ENCODE assay signal across 9 cellular contexts in genomic region chr19:49347835-49348234, GRCh38. TPM values are rescaled to one million over a fixed set of nuclear protein-coding genes. Genes with fewer than 3 reads are reported as not detected.
A peak's percentile ranks its signal among the peaks of the same experiment; 100 is the strongest.
DNase-seq lines count a peak whose midpoint lies in the region; ATAC-seq, FAIRE-seq and TF ChIP-seq lines count a peak whose summit lies in the region.
"Had no signal": no experiment of that assay in that cellular context is flagged by ENCODE, and none has a peak within 500 bp of the region (broad histone marks: within the 10 kb centered on the region; RNA-seq: fewer than 3 reads in every experiment).

No MANE protein-coding gene starts in this region.

- H3K27ac Mint-ChIP-seq in glutamatergic neuron (ENCODE audit: unreplicated experiment) = peak overlapping the region; percentile 65
- H3K27ac Mint-ChIP-seq: activated naive CD4-positive, alpha-beta T cell treated with anti-CD3 and anti-CD28 coated beads, Interleukin-2, amount 50 U/mL, for 72 hours had no signal

- H3K9me3 Mint-ChIP-seq in glutamatergic neuron (ENCODE audit: unreplicated experiment) = peaks cover 5% of the 10 kb centered on the region
- H3K9me3 Mint-ChIP-seq: activated naive CD4-positive, alpha-beta T cell treated with anti-CD3 and anti-CD28 coated beads, Interleukin-2, amount 50 U/mL, for 72 hours had no signal

- no peaks in the 10 kb centered on the region for H3K4me1 ChIP-seq in upper lobe of right lung

- no peaks in the 10 kb centered on the region for H3K27me3 Mint-ChIP-seq in glutamatergic neuron (ENCODE audit: unreplicated experiment)

- H3K4me3 ChIP-seq in upper lobe of right lung = no peak overlapping the region

- peaks cover 3% of the 10 kb centered on the region for H3K4me1 Mint-ChIP-seq in glutamatergic neuron (ENCODE audit: low read depth, unreplicated experiment)

- intact Hi-C loops in upper lobe of right lung (cut with DNase I) = no loop called here

- no peak for TF ChIP-seq POLR2A in GM12892 (IDR thresholded peaks at IDR 0.05; ENCODE audit: low read depth, low read length)

- no peaks in the 10 kb centered on the region for H3K9me3 ChIP-seq in upper lobe of right lung

- no peaks in the 10 kb centered on the region for H3K27me3 ChIP-seq in upper lobe of right lung

- peaks cover 13% of the 10 kb centered on the region for H3K36me3 Mint-ChIP-seq in glutamatergic neuron (ENCODE audit: unreplicated experiment)
- H3K36me3 Mint-ChIP-seq: activated naive CD4-positive, alpha-beta T cell treated with anti-CD3 and anti-CD28 coated beads, Interleukin-2, amount 50 U/mL, for 72 hours had no signal

- H3K27ac ChIP-seq in RWPE1 (no peak overlapping the region), upper lobe of right lung (no peak overlapping the region)

- POLR2A ChIA-PET in RWPE1 (lab: Yijun Ruan, JAX; ENCODE audit: low non-redundant PET) = interaction anchor here (0.5 kb wide), 1 partner anchor 216 kb away, joined by 3 read pairs; no protein-coding TSS in a partner anchor

- CTCF ChIA-PET in RWPE1 (lab: Yijun Ruan, JAX) = interaction anchor here (1.1 kb wide), 1 partner anchor 11 kb away, joined by 3 read pairs; no protein-coding TSS in a partner anchor

- no peak overlapping the region for H3K4me3 Mint-ChIP-seq in glutamatergic neuron (ENCODE audit: unreplicated experiment)

- ATAC-seq in upper lobe of right lung (peak; percentile 70), GM18517 (IDR thresholded peaks at IDR 0.05; ENCODE audit: unreplicated experiment) (no peak)

- peaks cover 69% of the 10 kb centered on the region for H3K36me3 ChIP-seq in upper lobe of right lung

- peak; percentile 5 for FAIRE-seq in GM12892 (lab: Jason Lieb, UNC)

- DNase-seq in A172 (ENCODE audit: low spot score) = peak; percentile 37
- no peak for DNase-seq in GM12892 (ENCODE audit: insufficient read length)
- DNase-seq in RWPE1 (ENCODE audit: low spot score) = peak; percentile 62
- no peak for DNase-seq in glutamatergic neuron
- DNase-seq in upper lobe of right lung = no peak
- no peak for DNase-seq in mesenteric fat pad (ENCODE audit: low spot score)
- no peak for DNase-seq in activated effector memory CD4-positive, alpha-beta T cell treated with Interleukin-2 at 50 U/mL for 16 hours

- TF ChIP-seq CTCF in RWPE1 (conservative IDR thresholded peaks at IDR 0.05; ENCODE audit: low read depth) (no peak), glutamatergic neuron (IDR thresholded peaks at IDR 0.05; ENCODE audit: partially characterized antibody, unreplicated experiment) (no peak), upper lobe of right lung (IDR thresholded peaks at IDR 0.05) (no peak)

RNA-seq across cellular contexts. Expression of gene CD37, which starts 12.6 kb away (rescaled TPM):
- total RNA-seq in A172 (2014; rRNA removed; shearing (Covaris generic)) = not detected in 2 replicates
- polyA plus RNA-seq in GM12892 (2012; ENCODE audit: missing spikeins) = 159 TPM
- total RNA-seq in glutamatergic neuron (ENCODE audit: unreplicated experiment) (not detected), upper lobe of right lung (101 TPM), mesenteric fat pad (32.1 TPM)

RNA-seq across cellular contexts. Expression of gene TEAD2, which starts 14.4 kb away (rescaled TPM):
- 30.3 and 37.1 TPM in 2 replicates for total RNA-seq in A172 (2014; rRNA removed; shearing (Covaris generic))
- polyA plus RNA-seq in GM12892 (2012; ENCODE audit: missing spikeins) = 0.91 TPM
- total RNA-seq in glutamatergic neuron (ENCODE audit: unreplicated experiment) = 140 TPM
- 36.4 TPM for total RNA-seq in upper lobe of right lung
- 48.3 TPM for total RNA-seq in mesenteric fat pad

RNA-seq across cellular contexts. Expression of gene DKKL1, which starts 15.8 kb away (rescaled TPM):
- 0.21 TPM in 1 of 2 replicates, not detected in the other for total RNA-seq in A172 (2014; rRNA removed; shearing (Covaris generic))
- not detected for polyA plus RNA-seq in GM12892 (2012; ENCODE audit: missing spikeins)
- total RNA-seq in glutamatergic neuron (ENCODE audit: unreplicated experiment) (2.8 TPM), upper lobe of right lung (not detected), mesenteric fat pad (not detected)
- total RNA-seq: activated naive CD4-positive, alpha-beta T cell treated with anti-CD3 and anti-CD28 coated beads, Interleukin-2, amount 50 U/mL, for 72 hours had no signal

RNA-seq across cellular contexts. Expression of gene SLC6A16, which starts 22.8 kb away (rescaled TPM):
- total RNA-seq in A172 (2014; rRNA removed; shearing (Covaris generic)) = not detected in 2 replicates
- polyA plus RNA-seq in GM12892 (2012; ENCODE audit: missing spikeins) = 1.8 TPM
- total RNA-seq in glutamatergic neuron (ENCODE audit: unreplicated experiment) = 6.6 TPM
- total RNA-seq in upper lobe of right lung = 4.5 TPM
- total RNA-seq in mesenteric fat pad = 3.1 TPM

RNA-seq across cellular contexts. Expression of gene KASH5, which starts 40.2 kb away (rescaled TPM):
- not detected in 2 replicates for total RNA-seq in A172 (2014; rRNA removed; shearing (Covaris generic))
- polyA plus RNA-seq in GM12892 (2012; ENCODE audit: missing spikeins) = not detected
- 0.49 TPM for total RNA-seq in glutamatergic neuron (ENCODE audit: unreplicated experiment)
- total RNA-seq in upper lobe of right lung = 2.2 TPM
- not detected for total RNA-seq in mesenteric fat pad

Comparison
In these comparisons a context has a peak if more than half of its experiments do, and no peak if none do; other contexts are left out.
1. DNase-seq: peak in A172 (single experiment) and RWPE1 (single experiment); none in GM12892 (single experiment), glutamatergic neuron (single experiment), upper lobe of right lung (single experiment), mesenteric fat pad (single experiment) and activated effector memory CD4-positive, alpha-beta T cell treated with Interleukin-2 at 50 U/mL for 16 hours (single experiment).
2. RNA of gene CD37, which starts 12.6 kb away (total RNA-seq): 101 TPM in upper lobe of right lung (single experiment) and 32.1 TPM in mesenteric fat pad (single experiment); not detected in glutamatergic neuron (single experiment) and not detected in A172; every median in the first group is over 10 times any median in the second.